ENCODE assay signal across 1 cellular context in the genomic region with DNA sequence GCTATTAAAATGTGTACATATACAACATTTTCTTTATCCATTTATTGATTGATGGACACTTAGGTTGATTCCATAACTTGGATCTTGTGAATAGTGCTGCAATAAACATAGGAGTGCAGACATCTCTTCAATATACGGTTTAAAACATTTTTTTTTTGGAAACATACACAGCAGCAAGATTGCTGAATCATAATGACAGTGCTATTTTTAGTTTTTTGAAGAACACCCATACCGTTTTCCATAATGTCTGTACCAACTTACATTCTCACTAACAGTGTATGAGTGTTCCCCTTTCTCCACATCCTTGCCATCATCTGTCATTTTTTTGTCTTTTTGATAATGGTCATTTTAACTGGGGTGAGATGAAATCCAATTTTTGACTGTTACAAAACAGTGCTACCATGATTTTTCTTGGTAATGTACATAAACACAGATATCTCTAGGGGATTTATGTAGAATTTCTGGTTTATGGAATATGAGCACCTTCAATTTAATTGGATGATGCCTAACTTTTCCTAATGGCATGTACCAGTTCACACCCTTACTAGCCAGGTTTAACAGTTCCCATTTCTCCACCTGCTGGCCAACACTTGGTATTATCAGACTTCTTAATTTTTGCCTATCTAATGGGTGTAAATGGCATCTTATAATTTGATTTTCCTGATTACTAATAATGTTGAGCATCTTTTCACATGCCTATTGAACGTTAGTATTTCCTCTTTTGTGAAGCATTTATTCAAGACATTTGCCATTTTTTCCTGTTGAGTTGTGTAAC.
TF ChIP-seq lines count a peak whose summit lies in the region.

No MANE protein-coding gene starts in this region.

TF ChIP-seq in GM23338, 12 proteins besides CTCF, POLR2A, EP300 and RAD21 (continued from another document):
- TF ChIP-seq, protein P1, sequence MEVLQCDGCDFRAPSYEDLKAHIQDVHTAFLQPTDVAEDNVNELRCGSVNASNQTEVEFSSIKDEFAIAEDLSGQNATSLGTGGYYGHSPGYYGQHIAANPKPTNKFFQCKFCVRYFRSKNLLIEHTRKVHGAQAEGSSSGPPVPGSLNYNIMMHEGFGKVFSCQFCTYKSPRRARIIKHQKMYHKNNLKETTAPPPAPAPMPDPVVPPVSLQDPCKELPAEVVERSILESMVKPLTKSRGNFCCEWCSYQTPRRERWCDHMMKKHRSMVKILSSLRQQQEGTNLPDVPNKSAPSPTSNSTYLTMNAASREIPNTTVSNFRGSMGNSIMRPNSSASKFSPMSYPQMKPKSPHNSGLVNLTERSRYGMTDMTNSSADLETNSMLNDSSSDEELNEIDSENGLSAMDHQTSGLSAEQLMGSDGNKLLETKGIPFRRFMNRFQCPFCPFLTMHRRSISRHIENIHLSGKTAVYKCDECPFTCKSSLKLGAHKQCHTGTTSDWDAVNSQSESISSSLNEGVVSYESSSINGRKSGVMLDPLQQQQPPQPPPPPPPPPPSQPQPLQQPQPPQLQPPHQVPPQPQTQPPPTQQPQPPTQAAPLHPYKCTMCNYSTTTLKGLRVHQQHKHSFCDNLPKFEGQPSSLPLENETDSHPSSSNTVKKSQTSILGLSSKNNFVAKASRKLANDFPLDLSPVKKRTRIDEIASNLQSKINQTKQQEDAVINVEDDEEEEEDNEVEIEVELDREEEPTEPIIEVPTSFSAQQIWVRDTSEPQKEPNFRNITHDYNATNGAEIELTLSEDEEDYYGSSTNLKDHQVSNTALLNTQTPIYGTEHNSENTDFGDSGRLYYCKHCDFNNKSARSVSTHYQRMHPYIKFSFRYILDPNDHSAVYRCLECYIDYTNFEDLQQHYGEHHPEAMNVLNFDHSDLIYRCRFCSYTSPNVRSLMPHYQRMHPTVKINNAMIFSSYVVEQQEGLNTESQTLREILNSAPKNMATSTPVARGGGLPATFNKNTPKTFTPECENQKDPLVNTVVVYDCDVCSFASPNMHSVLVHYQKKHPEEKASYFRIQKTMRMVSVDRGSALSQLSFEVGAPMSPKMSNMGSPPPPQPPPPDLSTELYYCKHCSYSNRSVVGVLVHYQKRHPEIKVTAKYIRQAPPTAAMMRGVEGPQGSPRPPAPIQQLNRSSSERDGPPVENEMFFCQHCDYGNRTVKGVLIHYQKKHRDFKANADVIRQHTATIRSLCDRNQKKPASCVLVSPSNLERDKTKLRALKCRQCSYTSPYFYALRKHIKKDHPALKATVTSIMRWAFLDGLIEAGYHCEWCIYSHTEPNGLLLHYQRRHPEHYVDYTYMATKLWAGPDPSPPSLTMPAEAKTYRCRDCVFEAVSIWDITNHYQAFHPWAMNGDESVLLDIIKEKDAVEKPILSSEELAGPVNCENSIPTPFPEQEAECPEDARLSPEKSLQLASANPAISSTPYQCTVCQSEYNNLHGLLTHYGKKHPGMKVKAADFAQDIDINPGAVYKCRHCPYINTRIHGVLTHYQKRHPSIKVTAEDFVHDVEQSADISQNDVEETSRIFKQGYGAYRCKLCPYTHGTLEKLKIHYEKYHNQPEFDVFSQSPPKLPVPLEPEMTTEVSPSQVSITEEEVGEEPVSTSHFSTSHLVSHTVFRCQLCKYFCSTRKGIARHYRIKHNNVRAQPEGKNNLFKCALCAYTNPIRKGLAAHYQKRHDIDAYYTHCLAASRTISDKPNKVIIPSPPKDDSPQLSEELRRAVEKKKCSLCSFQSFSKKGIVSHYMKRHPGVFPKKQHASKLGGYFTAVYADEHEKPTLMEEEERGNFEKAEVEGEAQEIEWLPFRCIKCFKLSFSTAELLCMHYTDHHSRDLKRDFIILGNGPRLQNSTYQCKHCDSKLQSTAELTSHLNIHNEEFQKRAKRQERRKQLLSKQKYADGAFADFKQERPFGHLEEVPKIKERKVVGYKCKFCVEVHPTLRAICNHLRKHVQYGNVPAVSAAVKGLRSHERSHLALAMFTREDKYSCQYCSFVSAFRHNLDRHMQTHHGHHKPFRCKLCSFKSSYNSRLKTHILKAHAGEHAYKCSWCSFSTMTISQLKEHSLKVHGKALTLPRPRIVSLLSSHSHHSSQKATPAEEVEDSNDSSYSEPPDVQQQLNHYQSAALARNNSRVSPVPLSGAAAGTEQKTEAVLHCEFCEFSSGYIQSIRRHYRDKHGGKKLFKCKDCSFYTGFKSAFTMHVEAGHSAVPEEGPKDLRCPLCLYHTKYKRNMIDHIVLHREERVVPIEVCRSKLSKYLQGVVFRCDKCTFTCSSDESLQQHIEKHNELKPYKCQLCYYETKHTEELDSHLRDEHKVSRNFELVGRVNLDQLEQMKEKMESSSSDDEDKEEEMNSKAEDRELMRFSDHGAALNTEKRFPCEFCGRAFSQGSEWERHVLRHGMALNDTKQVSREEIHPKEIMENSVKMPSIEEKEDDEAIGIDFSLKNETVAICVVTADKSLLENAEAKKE (CRISPR knock-in tag; IDR thresholded peaks at IDR 0.05) = no peak
- TF ChIP-seq EZH2phosphoT487 (IDR thresholded peaks at IDR 0.05; ENCODE audit: unreplicated experiment) (no peak), JUNB (IDR thresholded peaks at IDR 0.05; ENCODE audit: unreplicated experiment) (no peak), POLR2AphosphoS5 (IDR thresholded peaks at IDR 0.05; ENCODE audit: low read depth) (no peak), ZNF114 (CRISPR knock-in tag; IDR thresholded peaks at IDR 0.05) (no peak), EZH2 (IDR thresholded peaks at IDR 0.05; ENCODE audit: low read depth, unreplicated experiment) (no peak)
